In the genomic region with DNA sequence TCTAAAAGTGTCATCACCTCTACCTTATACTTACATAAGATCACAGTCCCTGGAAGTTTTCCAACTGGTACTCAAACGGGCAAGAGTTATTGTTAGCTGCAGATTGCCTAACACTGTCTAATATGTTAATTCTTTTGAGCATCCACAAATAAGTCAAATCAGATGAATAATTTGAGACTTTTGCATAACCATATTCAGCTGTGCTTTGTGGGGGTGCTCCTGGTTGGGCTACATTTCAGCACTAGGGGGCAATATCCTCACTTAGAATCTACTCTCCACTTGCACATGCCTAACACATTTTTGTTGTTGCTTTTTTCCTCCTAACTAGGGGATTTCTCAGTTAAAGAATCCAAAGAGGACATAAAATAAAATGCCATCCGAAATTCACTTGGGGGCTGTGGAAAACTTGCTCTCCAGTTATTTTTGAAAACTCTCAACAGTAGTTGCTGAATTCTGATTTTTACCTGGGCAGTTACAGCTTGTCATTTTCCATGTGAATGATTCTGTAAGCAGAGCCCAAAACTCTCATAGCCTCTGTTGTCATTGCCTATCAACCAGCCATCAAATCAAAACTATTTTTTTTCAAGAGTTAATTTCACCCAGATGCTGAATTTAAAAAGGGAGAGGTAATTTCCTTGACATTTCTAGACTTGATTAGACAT, we compare ENCODE assay signal across 8 cellular contexts.
DNase-seq lines count a peak whose midpoint lies in the region; ATAC-seq and TF ChIP-seq lines count a peak whose summit lies in the region.

No MANE protein-coding gene starts in this region.

- no peaks in the 10 kb centered on the region for H3K9me3 ChIP-seq in tibial nerve

- H3K4me3 Mint-ChIP-seq in activated T-cell treated with anti-CD3 and anti-CD28 coated beads, Interleukin-2, amount 50 U/mL, for 4 hours, result no peak overlapping the region
- H3K4me3 Mint-ChIP-seq in activated T-cell treated with anti-CD3 and anti-CD28 coated beads, Interleukin-2, amount 50 U/mL, for 24 hours, result no peak overlapping the region

- H3K4me3 ChIP-seq in tibial nerve, result no peak overlapping the region

- in situ Hi-C loops in T47D (cut with HindIII; ENCODE audit: low pct_unique_long_range_greater_than_20kb, low sequenced_read_pairs), result no loop called here

- no peaks in the 10 kb centered on the region for H3K4me1 Mint-ChIP-seq in activated T-cell treated with anti-CD3 and anti-CD28 coated beads, Interleukin-2, amount 50 U/mL, for 4 hours (ENCODE audit: low read depth)
- no peaks in the 10 kb centered on the region for H3K4me1 Mint-ChIP-seq in activated T-cell treated with anti-CD3 and anti-CD28 coated beads, Interleukin-2, amount 50 U/mL, for 24 hours (ENCODE audit: low read depth)

- TF ChIP-seq POLR2A in tibial nerve (IDR thresholded peaks at IDR 0.05), result no peak

- no peaks in the 10 kb centered on the region for H3K36me3 Mint-ChIP-seq in activated T-cell treated with anti-CD3 and anti-CD28 coated beads, Interleukin-2, amount 50 U/mL, for 4 hours (ENCODE audit: insufficient read depth)
- no peaks in the 10 kb centered on the region for H3K36me3 Mint-ChIP-seq in activated T-cell treated with anti-CD3 and anti-CD28 coated beads, Interleukin-2, amount 50 U/mL, for 24 hours (ENCODE audit: low read depth)

- H3K27me3 ChIP-seq in tibial nerve, result no peaks in the 10 kb centered on the region

- peak; percentile 53 to 63 (median 58) for TF ChIP-seq CTCF in tibial nerve (IDR thresholded peaks at IDR 0.05)

- TF ChIP-seq EP300 in tibial nerve (IDR thresholded peaks at IDR 0.05), result no peak

- no peak for DNase-seq in activated T-cell treated with anti-CD3 and anti-CD28 coated beads, Interleukin-2, amount 50 U/mL, for 4 hours
- DNase-seq in activated T-cell treated with anti-CD3 and anti-CD28 coated beads, Interleukin-2, amount 50 U/mL, for 24 hours, result no peak
- DNase-seq in RPMI7951 (ENCODE audit: low read depth) (peak; percentile 46), T47D (ENCODE audit: low read depth in 1 of 2, low spot score in 1 of 2) (peak; percentile 30 to 64), left lobe of liver (ENCODE audit: low spot score) (no peak), tibial nerve (ENCODE audit: low spot score in 2 of 2) (peak in 1 of 2 donors; percentile 16)

- 10 to 14% methylated on average over 2 of the region's 2 CpGs for WGBS in tibial nerve, 2 donors

- no peaks in the 10 kb centered on the region for H3K4me1 ChIP-seq in tibial nerve

- H3K27ac Mint-ChIP-seq in activated T-cell treated with anti-CD3 and anti-CD28 coated beads, Interleukin-2, amount 50 U/mL, for 24 hours, result no peak overlapping the region

- H3K36me3 ChIP-seq in tibial nerve, result no peaks in the 10 kb centered on the region

- no peaks in the 10 kb centered on the region for H3K9me3 Mint-ChIP-seq in activated T-cell treated with anti-CD3 and anti-CD28 coated beads, Interleukin-2, amount 50 U/mL, for 4 hours
- no peaks in the 10 kb centered on the region for H3K9me3 Mint-ChIP-seq in activated T-cell treated with anti-CD3 and anti-CD28 coated beads, Interleukin-2, amount 50 U/mL, for 24 hours

- peak; percentile 57 to 77 for ATAC-seq in activated T-cell treated with anti-CD3 and anti-CD28 coated beads, Interleukin-2, amount 50 U/mL, for 4 hours
- ATAC-seq in GM21381 (IDR thresholded peaks at IDR 0.05; ENCODE audit: unreplicated experiment), result peak; percentile 80
- ATAC-seq in HG03575 (IDR thresholded peaks at IDR 0.05; ENCODE audit: extremely low read depth, insufficient number of reproducible peaks, low FRiP score, unreplicated experiment), result peak; percentile 65
- ATAC-seq in left lobe of liver, result peak; percentile 93

- H3K27me3 Mint-ChIP-seq in activated T-cell treated with anti-CD3 and anti-CD28 coated beads, Interleukin-2, amount 50 U/mL, for 4 hours (ENCODE audit: low read depth), result peaks cover 11% of the 10 kb centered on the region
- peaks cover 9% of the 10 kb centered on the region for H3K27me3 Mint-ChIP-seq in activated T-cell treated with anti-CD3 and anti-CD28 coated beads, Interleukin-2, amount 50 U/mL, for 24 hours

- no peak overlapping the region for H3K27ac ChIP-seq in tibial nerve

Comparison
In these comparisons a context has a peak if more than half of its experiments do, and no peak if none do; other contexts are left out.
1. DNase-seq: peak in RPMI7951 (single experiment) and T47D (2 of 2); none in activated T-cell treated with anti-CD3 and anti-CD28 coated beads, Interleukin-2, amount 50 U/mL, for 4 hours (single experiment), activated T-cell treated with anti-CD3 and anti-CD28 coated beads, Interleukin-2, amount 50 U/mL, for 24 hours (single experiment) and left lobe of liver (single experiment).
2. Peak in every context shown above with its lines, with median percentiles within 50 percentile points of each other: ATAC-seq.